8 cellular contexts compared by ENCODE assay signal in genomic region chr3:56702487-56703315, GRCh38. TPM values are rescaled to one million over a fixed set of nuclear protein-coding genes. Genes with fewer than 3 reads are reported as not detected.
DNase-seq lines count a peak whose midpoint lies in the region; ATAC-seq and TF ChIP-seq lines count a peak whose summit lies in the region.

No MANE protein-coding gene starts in this region.

- TF ChIP-seq POLR2A in right lobe of liver (IDR thresholded peaks at IDR 0.05) (no peak), suprapubic skin (IDR thresholded peaks at IDR 0.05) (no peak)

- TF ChIP-seq EP300 in suprapubic skin (IDR thresholded peaks at IDR 0.05): no peak

- no peak overlapping the region for H3K27ac ChIP-seq in coronary artery
- no peak overlapping the region for H3K27ac ChIP-seq in right lobe of liver
- no peak overlapping the region for H3K27ac ChIP-seq in suprapubic skin

- H3K4me1 ChIP-seq in right lobe of liver (no peaks in the 10 kb centered on the region), suprapubic skin (no peaks in the 10 kb centered on the region)

- H3K9me3 ChIP-seq in right lobe of liver: no peaks in the 10 kb centered on the region
- H3K9me3 ChIP-seq in suprapubic skin: no peaks in the 10 kb centered on the region

- H3K4me3 ChIP-seq in coronary artery (no peak overlapping the region), right lobe of liver (no peak overlapping the region), suprapubic skin (no peak overlapping the region)

- peak; percentile 83 for TF ChIP-seq CTCF in coronary artery (IDR thresholded peaks at IDR 0.05)
- peak; percentile 83 to 90 (median 84) for TF ChIP-seq CTCF in right lobe of liver (IDR thresholded peaks at IDR 0.05)
- peak; percentile 78 to 87 for TF ChIP-seq CTCF in suprapubic skin (IDR thresholded peaks at IDR 0.05)

- intact Hi-C loops in right lobe of liver (cut with DNase I): loop anchor here (5.0 kb wide), 3 partner anchors 100 to 290 kb away; partner anchors contain the start of gene ARHGEF3 (in 1 of the 2)

- 27% methylated on average over 5 of the region's 5 CpGs for WGBS in right lobe of liver (ENCODE audit: insufficient coverage, low coverage, low lambda C conversion rate, missing lambda C conversion rate)
- 10% methylated on average over 5 of the region's 5 CpGs for WGBS in suprapubic skin

- peak; percentile 42 for DNase-seq in stimulated activated CD4-positive, alpha-beta T cell treated with anti-CD3 and anti-CD28 coated beads, Interleukin-15, amount 100 ng/mL, for 24 hours
- DNase-seq in stimulated activated CD4-positive, alpha-beta T cell treated with anti-CD3 and anti-CD28 coated beads, Interleukin-4, amount 100 ng/mL, for 1 hour: no peak
- DNase-seq in NCI-H1105 treated with DMSO at 0.1 percent for 48 hours (lab: John Stamatoyannopoulos, UW) (peak; percentile 52), T follicular helper cell (ENCODE audit: low read depth) (peak; percentile 33), coronary artery (ENCODE audit: low spot score) (no peak), right lobe of liver (peak in 1 of 3 donors; percentile 53), suprapubic skin (ENCODE audit: low spot score in 2 of 2) (no peak)

- ATAC-seq in right lobe of liver: peak; percentile 79 to 93 (median 86)
- no peak for ATAC-seq in HG03025 (IDR thresholded peaks at IDR 0.05; ENCODE audit: low FRiP score, unreplicated experiment)

- H3K36me3 ChIP-seq in right lobe of liver (no peaks in the 10 kb centered on the region), suprapubic skin (no peaks in the 10 kb centered on the region)

- H3K27me3 ChIP-seq in right lobe of liver: no peaks in the 10 kb centered on the region
- H3K27me3 ChIP-seq in suprapubic skin: no peaks in the 10 kb centered on the region

RNA-seq across cellular contexts. Expression of gene TASOR, which starts 19.6 kb away (rescaled TPM):
- total RNA-seq in right lobe of liver (10 to 100 TPM; 13.7 to 31.0 (median 21.5) TPM), suprapubic skin (10 to 100 TPM; 40.0 to 81.7 (median 52.4) TPM)

Comparison
In these comparisons a context has a peak if more than half of its experiments do, and no peak if none do; other contexts are left out.
1. DNase-seq: peak in stimulated activated CD4-positive, alpha-beta T cell treated with anti-CD3 and anti-CD28 coated beads, Interleukin-15, amount 100 ng/mL, for 24 hours (single experiment), NCI-H1105 treated with DMSO at 0.1 percent for 48 hours (single experiment) and T follicular helper cell (single experiment); none in stimulated activated CD4-positive, alpha-beta T cell treated with anti-CD3 and anti-CD28 coated beads, Interleukin-4, amount 100 ng/mL, for 1 hour (single experiment), coronary artery (single experiment) and suprapubic skin (0 of 2).
2. Peak in every context shown above with its lines, with median percentiles within 50 percentile points of each other: CTCF ChIP-seq.